11 cellular contexts compared by ENCODE assay signal in genomic region chr6:33191383-33192104, GRCh38. TPM values are rescaled to one million over a fixed set of nuclear protein-coding genes. Genes with fewer than 3 reads are reported as not detected.
DNase-seq lines count a peak whose midpoint lies in the region.
"Had no signal": no experiment of that assay in that cellular context is flagged by ENCODE, and none has a peak within 500 bp of the region (broad histone marks: within the 10 kb centered on the region; RNA-seq: fewer than 3 reads in every experiment).

No MANE protein-coding gene starts in this region.

- intact Hi-C loops in posterior vena cava (cut with DNase I) = no loop called here

- in situ Hi-C loops in G401 (cut with HindIII; ENCODE audit: low sequenced_read_pairs) = no loop called here

- DNase-seq in LHCN-M2 (ENCODE audit: low read depth) (peak; percentile 48), glomerular visceral epithelial cell (ENCODE audit: extremely low spot score) (peak; percentile 17), posterior vena cava (ENCODE audit: low spot score) (peak; percentile 61), NCI-H146 (lab: John Stamatoyannopoulos, UW) (no peak), T-helper 9 cell (no peak), G401 (ENCODE audit: low spot score) (no peak)
- DNase-seq: activated CD4-positive, CD25-positive, alpha-beta regulatory T cell; brain microvascular endothelial cell; esophagus squamous epithelium; islet precursor cell; NCI-H1048 had no signal

RNA-seq across cellular contexts. Expression of gene COL11A2, which starts 0.7 kb away (rescaled TPM):
- total RNA-seq in LHCN-M2 (2014; rRNA removed) (0.96 and 1.1 TPM in 2 replicates), posterior vena cava (1 to 10 TPM in 1 of 2 donors, under 1 TPM in 1; 0.43 to 1.0 TPM)
- polyA plus RNA-seq in LHCN-M2 (2012) = 0.96 TPM
- 7.0 and 10.4 TPM in 2 replicates for total RNA-seq in G401 (2014; rRNA removed; shearing (Covaris generic))

RNA-seq across cellular contexts. Expression of gene RXRB, which starts 8.9 kb away (rescaled TPM):
- total RNA-seq in LHCN-M2 (2014; rRNA removed) = 17.4 and 23.0 TPM in 2 replicates
- polyA plus RNA-seq in LHCN-M2 (2012) = 26.9 TPM
- total RNA-seq in posterior vena cava = 10 to 100 TPM; 31.3 to 31.7 TPM
- total RNA-seq in G401 (2014; rRNA removed; shearing (Covaris generic)) = 11.5 and 18.8 TPM in 2 replicates

RNA-seq across cellular contexts. Expression of gene SLC39A7, which starts 9.1 kb away (rescaled TPM):
- total RNA-seq in LHCN-M2 (2014; rRNA removed) (91.9 and 104 TPM in 2 replicates), posterior vena cava (10 to 100 TPM; 79.4 to 86.2 TPM)
- 148 TPM for polyA plus RNA-seq in LHCN-M2 (2012)
- total RNA-seq in G401 (2014; rRNA removed; shearing (Covaris generic)) = 102 and 108 TPM in 2 replicates

RNA-seq across cellular contexts. Expression of gene HSD17B8, which starts 12.9 kb away (rescaled TPM):
- total RNA-seq in LHCN-M2 (2014; rRNA removed) = 7.9 and 9.1 TPM in 2 replicates
- polyA plus RNA-seq in LHCN-M2 (2012) = 6.5 TPM
- total RNA-seq in posterior vena cava = 1 to 10 TPM; 2.8 to 4.0 TPM
- total RNA-seq in G401 (2014; rRNA removed; shearing (Covaris generic)) = 13.3 and 18.2 TPM in 2 replicates

RNA-seq across cellular contexts. Expression of gene RING1, which starts 16.8 kb away (rescaled TPM):
- total RNA-seq in LHCN-M2 (2014; rRNA removed) = 17.4 and 22.2 TPM in 2 replicates
- polyA plus RNA-seq in LHCN-M2 (2012) = 58.5 TPM
- total RNA-seq in posterior vena cava = 10 to 100 TPM; 29.8 to 32.2 TPM
- total RNA-seq in G401 (2014; rRNA removed; shearing (Covaris generic)) = 51.2 and 53.3 TPM in 2 replicates

Comparison
In these comparisons a context has a peak if more than half of its experiments do, and no peak if none do; other contexts are left out.
1. DNase-seq: peak in LHCN-M2 (single experiment), glomerular visceral epithelial cell (single experiment) and posterior vena cava (single experiment); none in NCI-H146 (single experiment), T-helper 9 cell (single experiment) and G401 (single experiment).